In genomic region chr19:24059572-24060295, GRCh38 we compare ENCODE assay signal across 8 cellular contexts.
"Had no signal": no experiment of that assay in that cellular context is flagged by ENCODE, and none has a peak within 500 bp of the region (broad histone marks: within the 10 kb centered on the region; RNA-seq: fewer than 3 reads in every experiment).

No MANE protein-coding gene starts in this region.

- H3K27me3 ChIP-seq: esophagus squamous epithelium, foreskin keratinocyte, testis had no signal

- H3K4me1 ChIP-seq: testis had no signal

- H3K27ac ChIP-seq: esophagus squamous epithelium, foreskin keratinocyte, testis had no signal

- H3K9me3 ChIP-seq: esophagus squamous epithelium, testis had no signal

- H3K4me3 ChIP-seq: esophagus squamous epithelium, testis had no signal

- DNase-seq: activated CD4-positive, alpha-beta T cell treated with anti-CD3 and anti-CD28 coated beads, Interleukin-2, amount 50 U/mL, for 1 hour; anterior cingulate cortex; esophagus squamous epithelium; nephron progenitor cell; stimulated activated CD4-positive, alpha-beta T cell treated with anti-CD3 and anti-CD28 coated beads, Interleukin-2, amount 100 ng/mL, for 48 hours; T-helper 2 cell; testis had no signal
